Comparison of ENCODE assay signal across 18 cellular contexts in the genomic region with DNA sequence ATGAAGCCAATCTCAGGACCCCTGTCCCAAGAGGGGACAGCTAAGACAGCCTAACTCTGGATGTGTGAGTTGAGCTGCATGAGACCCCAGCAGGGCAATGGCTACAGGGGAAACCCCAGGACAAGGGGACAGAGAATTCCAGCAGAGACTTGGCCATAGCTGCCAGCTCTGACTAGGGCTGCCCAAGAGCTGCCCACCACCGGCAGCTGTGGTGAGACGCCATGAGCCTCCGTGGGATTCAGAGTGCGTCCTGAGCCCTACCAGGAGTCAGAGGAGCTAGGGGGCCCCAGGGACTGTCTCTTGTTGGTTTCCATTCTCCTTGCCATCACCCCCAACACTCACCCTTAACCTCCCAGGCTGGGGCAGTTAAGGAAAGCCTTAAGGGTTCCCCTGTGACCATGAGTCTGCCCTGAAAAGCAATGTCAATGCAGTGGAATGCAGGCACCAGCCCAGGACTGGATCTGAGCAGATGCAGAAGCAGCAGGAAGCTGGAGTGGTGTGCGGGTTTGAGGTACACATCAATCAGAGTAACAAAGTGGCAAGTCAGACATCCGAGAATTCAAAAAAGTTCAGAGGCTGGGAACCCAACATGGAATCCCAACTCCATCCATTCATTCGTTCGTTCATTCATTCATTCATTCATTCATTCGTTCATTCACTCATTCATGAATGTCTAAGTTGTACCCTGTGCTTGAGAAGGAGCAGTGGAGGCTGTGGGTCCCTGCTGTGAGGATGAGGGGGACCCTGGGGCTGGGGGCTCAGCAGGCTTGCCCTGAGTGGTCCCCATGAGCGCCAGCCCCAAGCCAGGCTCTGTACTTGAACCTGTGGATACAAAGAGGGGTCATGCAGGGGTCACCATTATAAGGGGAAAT. TPM values are rescaled to one million over a fixed set of nuclear protein-coding genes. Genes with fewer than 3 reads are reported as not detected.
A peak's percentile ranks its signal among the peaks of the same experiment; 100 is the strongest.
DNase-seq lines count a peak whose midpoint lies in the region; ATAC-seq and TF ChIP-seq lines count a peak whose summit lies in the region.
"Had no signal": no experiment of that assay in that cellular context is flagged by ENCODE, and none has a peak within 500 bp of the region (broad histone marks: within the 10 kb centered on the region; RNA-seq: fewer than 3 reads in every experiment).

No MANE protein-coding gene starts in this region.

- H3K27ac ChIP-seq in hepatocyte = no peak overlapping the region
- H3K27ac ChIP-seq: BLaER1 treated with 17β-estradiol and CSF1 and Interleukin-3, amounts not matched to agents 10 nM and 100 nM had no signal

- DNase-seq in GM04503 (ENCODE audit: low read depth) = peak; percentile 1
- peak; percentile 7 for DNase-seq in Jurkat, Clone E6-1 (ENCODE audit: low read depth, low spot score)
- peak; percentile 11 for DNase-seq in left lobe of liver (ENCODE audit: low spot score)
- DNase-seq in stromal cell of bone marrow (ENCODE audit: low read depth) = peak; percentile 24
- no peak for DNase-seq in NCI-H1436 (lab: John Stamatoyannopoulos, UW)
- DNase-seq in hepatocyte (ENCODE audit: low spot score) = no peak
- DNase-seq: HCEC 1CT, NCI-H1092, NCI-H187, NCI-H2171, NCI-H774 had no signal

- H3K4me2 ChIP-seq in hepatocyte = no peak overlapping the region

- H3K79me2 ChIP-seq in hepatocyte = no peaks in the 10 kb centered on the region

- no peaks in the 10 kb centered on the region for H3K9me2 ChIP-seq in hepatocyte (replicated peaks; ENCODE audit: insufficient read depth)

- 76% methylated on average over 10 of the region's 10 CpGs for WGBS in hepatocyte (ENCODE audit: low lambda C conversion rate, missing lambda C conversion rate)

- peaks cover 8% of the 10 kb centered on the region for H3K27me3 ChIP-seq in hepatocyte
- H3K27me3 ChIP-seq: BLaER1 treated with 17β-estradiol and CSF1 and Interleukin-3, amounts not matched to agents 10 nM and 100 nM had no signal

- no peaks in the 10 kb centered on the region for H3K36me3 ChIP-seq in hepatocyte (replicated peaks; ENCODE audit: insufficient read depth, low read depth)
- H3K36me3 ChIP-seq: BLaER1 treated with 17β-estradiol and CSF1 and Interleukin-3, amounts not matched to agents 10 nM and 100 nM had no signal

- no peak for TF ChIP-seq CTCF in hepatocyte (IDR thresholded peaks at IDR 0.05; ENCODE audit: poor library complexity)

- H3K9me3 ChIP-seq in hepatocyte (ENCODE audit: low read depth) = no peaks in the 10 kb centered on the region
- H3K9me3 ChIP-seq: BLaER1 treated with 17β-estradiol and CSF1 and Interleukin-3, amounts not matched to agents 10 nM and 100 nM had no signal

- no peaks in the 10 kb centered on the region for H3K4me1 ChIP-seq in hepatocyte (ENCODE audit: insufficient read depth)

- ATAC-seq in left lobe of liver = no peak
- no peak for ATAC-seq in GM21360 (IDR thresholded peaks at IDR 0.05; ENCODE audit: unreplicated experiment)
- ATAC-seq: Panc1, Right ventricle myocardium inferior had no signal

- H4K20me1 ChIP-seq in hepatocyte (ENCODE audit: insufficient read depth, poor library complexity, severe bottlenecking) = no peaks in the 10 kb centered on the region
- H4K20me1 ChIP-seq: BLaER1 treated with 17β-estradiol and CSF1 and Interleukin-3, amounts not matched to agents 10 nM and 100 nM had no signal

- no peak overlapping the region for H2AFZ ChIP-seq in hepatocyte

- H3K4me3 ChIP-seq in Jurkat, Clone E6-1 (ENCODE audit: low read length) = no peak overlapping the region
- no peak overlapping the region for H3K4me3 ChIP-seq in hepatocyte
- H3K4me3 ChIP-seq: BLaER1 treated with 17β-estradiol and CSF1 and Interleukin-3, amounts not matched to agents 10 nM and 100 nM had no signal

RNA-seq across cellular contexts. Expression of a gene that starts 52.9 kb away (rescaled TPM):
- not detected for polyA plus RNA-seq in Jurkat, Clone E6-1 (2012; ENCODE audit: insufficient read depth, insufficient read length)
- not detected for total RNA-seq in left lobe of liver
- not detected in 2 replicates for total RNA-seq in hepatocyte
- polyA plus RNA-seq in hepatocyte = not detected in 2 replicates
- total RNA-seq: HT1080, NCI-H460, Right ventricle myocardium inferior had no signal
- polyA plus RNA-seq: AG04450 had no signal

Comparison
In these comparisons a context has a peak if more than half of its experiments do, and no peak if none do; other contexts are left out.
1. DNase-seq: peak in GM04503 (single experiment), Jurkat, Clone E6-1 (single experiment), left lobe of liver (single experiment) and stromal cell of bone marrow (single experiment); none in NCI-H1436 (single experiment) and hepatocyte (single experiment).